In the genomic region with DNA sequence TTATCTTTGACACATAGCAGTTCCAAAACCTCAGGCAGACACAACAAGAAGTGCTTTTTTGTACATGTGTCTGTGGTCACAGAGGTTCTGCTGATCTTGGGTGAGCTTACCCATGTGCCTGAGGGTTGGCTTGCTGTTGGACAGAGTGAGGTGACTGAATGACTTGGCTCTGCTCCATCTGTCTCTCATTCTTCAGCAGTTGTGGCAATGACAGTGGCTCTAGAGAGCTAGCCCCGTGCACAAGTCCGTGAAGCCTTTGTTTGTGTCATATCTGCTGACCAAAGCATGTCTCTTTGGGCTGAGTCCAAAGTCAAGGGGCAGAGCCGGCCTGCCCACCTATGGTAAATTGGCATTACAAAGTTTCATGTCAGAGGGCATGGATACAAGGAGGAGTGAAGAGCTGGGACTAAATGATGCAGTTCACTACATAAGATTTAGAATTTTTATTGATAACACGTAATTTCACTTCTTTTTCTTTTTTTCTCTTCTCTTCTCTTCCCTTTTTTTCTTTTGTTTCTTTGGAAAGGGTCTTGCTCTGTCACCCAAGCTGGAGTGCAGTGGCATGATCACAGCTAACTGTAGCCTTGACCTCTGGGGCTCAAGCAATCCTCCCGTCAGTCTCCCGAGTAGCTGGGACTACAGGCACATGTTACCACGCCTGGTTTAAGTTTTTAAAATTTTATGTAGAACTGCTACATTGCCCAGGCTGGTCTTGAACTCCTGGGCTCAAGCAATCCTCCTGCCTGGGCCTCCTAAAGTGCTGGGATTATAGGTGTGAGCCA, we compare ENCODE assay signal across 1 cellular context.
A peak's percentile ranks its signal among the peaks of the same experiment; 100 is the strongest.
TF ChIP-seq lines count a peak whose summit lies in the region.

No MANE protein-coding gene starts in this region.

TF ChIP-seq in K562, 482 proteins besides CTCF, POLR2A, EP300 and RAD21 (continued from another document and continues in another):
- TF ChIP-seq, protein P1, sequence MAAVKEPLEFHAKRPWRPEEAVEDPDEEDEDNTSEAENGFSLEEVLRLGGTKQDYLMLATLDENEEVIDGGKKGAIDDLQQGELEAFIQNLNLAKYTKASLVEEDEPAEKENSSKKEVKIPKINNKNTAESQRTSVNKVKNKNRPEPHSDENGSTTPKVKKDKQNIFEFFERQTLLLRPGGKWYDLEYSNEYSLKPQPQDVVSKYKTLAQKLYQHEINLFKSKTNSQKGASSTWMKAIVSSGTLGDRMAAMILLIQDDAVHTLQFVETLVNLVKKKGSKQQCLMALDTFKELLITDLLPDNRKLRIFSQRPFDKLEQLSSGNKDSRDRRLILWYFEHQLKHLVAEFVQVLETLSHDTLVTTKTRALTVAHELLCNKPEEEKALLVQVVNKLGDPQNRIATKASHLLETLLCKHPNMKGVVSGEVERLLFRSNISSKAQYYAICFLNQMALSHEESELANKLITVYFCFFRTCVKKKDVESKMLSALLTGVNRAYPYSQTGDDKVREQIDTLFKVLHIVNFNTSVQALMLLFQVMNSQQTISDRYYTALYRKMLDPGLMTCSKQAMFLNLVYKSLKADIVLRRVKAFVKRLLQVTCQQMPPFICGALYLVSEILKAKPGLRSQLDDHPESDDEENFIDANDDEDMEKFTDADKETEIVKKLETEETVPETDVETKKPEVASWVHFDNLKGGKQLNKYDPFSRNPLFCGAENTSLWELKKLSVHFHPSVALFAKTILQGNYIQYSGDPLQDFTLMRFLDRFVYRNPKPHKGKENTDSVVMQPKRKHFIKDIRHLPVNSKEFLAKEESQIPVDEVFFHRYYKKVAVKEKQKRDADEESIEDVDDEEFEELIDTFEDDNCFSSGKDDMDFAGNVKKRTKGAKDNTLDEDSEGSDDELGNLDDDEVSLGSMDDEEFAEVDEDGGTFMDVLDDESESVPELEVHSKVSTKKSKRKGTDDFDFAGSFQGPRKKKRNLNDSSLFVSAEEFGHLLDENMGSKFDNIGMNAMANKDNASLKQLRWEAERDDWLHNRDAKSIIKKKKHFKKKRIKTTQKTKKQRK (IDR thresholded peaks at IDR 0.05; ENCODE audit: borderline replicate concordance, low read depth, low read length): no peak
- TF ChIP-seq, protein P2, sequence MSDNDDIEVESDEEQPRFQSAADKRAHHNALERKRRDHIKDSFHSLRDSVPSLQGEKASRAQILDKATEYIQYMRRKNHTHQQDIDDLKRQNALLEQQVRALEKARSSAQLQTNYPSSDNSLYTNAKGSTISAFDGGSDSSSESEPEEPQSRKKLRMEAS (CRISPR knock-in tag; IDR thresholded peaks at IDR 0.05): no peak
- no peak for TF ChIP-seq TBL1XR1 (IDR thresholded peaks at IDR 0.05; ENCODE audit: low read length in 2 of 2)
- no peak for TF ChIP-seq MAZ (CRISPR knock-in tag; conservative IDR thresholded peaks at IDR 0.05 in 1 of 2, IDR thresholded peaks at IDR 0.05 in 1 of 2)
- TF ChIP-seq, protein P3, sequence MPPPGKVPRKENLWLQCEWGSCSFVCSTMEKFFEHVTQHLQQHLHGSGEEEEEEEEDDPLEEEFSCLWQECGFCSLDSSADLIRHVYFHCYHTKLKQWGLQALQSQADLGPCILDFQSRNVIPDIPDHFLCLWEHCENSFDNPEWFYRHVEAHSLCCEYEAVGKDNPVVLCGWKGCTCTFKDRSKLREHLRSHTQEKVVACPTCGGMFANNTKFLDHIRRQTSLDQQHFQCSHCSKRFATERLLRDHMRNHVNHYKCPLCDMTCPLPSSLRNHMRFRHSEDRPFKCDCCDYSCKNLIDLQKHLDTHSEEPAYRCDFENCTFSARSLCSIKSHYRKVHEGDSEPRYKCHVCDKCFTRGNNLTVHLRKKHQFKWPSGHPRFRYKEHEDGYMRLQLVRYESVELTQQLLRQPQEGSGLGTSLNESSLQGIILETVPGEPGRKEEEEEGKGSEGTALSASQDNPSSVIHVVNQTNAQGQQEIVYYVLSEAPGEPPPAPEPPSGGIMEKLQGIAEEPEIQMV (tag; conservative IDR thresholded peaks at IDR 0.05; ENCODE audit: low read depth): no peak
- 0 out of 2 replicates have a peak, but pooled peaks have one; percentile 15 for TF ChIP-seq ZNF79 (CRISPR knock-in tag; IDR thresholded peaks at IDR 0.05; ENCODE audit: low read depth)
- no peak for TF ChIP-seq PHF8 (IDR thresholded peaks at IDR 0.05; ENCODE audit: borderline replicate concordance, low read length)
- peak; percentile 26; the same call in 1 of the 2 replicates for TF ChIP-seq ZNF316 (IDR thresholded peaks at IDR 0.05)
- TF ChIP-seq DPF2 (IDR thresholded peaks at IDR 0.05): no peak
- TF ChIP-seq KLF6 (CRISPR knock-in tag; IDR thresholded peaks at IDR 0.05; ENCODE audit: borderline replicate concordance): no peak
- TF ChIP-seq MTA3 (IDR thresholded peaks at IDR 0.05; ENCODE audit: borderline replicate concordance): no peak
- TF ChIP-seq BHLHE40 (IDR thresholded peaks at IDR 0.05; ENCODE audit: low read length): peak; percentile 55; the same call in 1 of the 2 replicates
- no peak for TF ChIP-seq CHD1 (IDR thresholded peaks at IDR 0.05; ENCODE audit: low read length)
- TF ChIP-seq RBM34 (IDR thresholded peaks at IDR 0.05; ENCODE audit: borderline replicate concordance, insufficient read depth, low read length): no peak
- TF ChIP-seq HMGN3 (IDR thresholded peaks at IDR 0.05; ENCODE audit: borderline replicate concordance, extremely low read depth, insufficient read length, low read depth, low read length): no peak
- no peak for TF ChIP-seq ZNF124 (CRISPR knock-in tag; IDR thresholded peaks at IDR 0.05)
- no peak for TF ChIP-seq MEF2D (tag; conservative IDR thresholded peaks at IDR 0.05; ENCODE audit: low read depth)
- peak; percentile 92 for TF ChIP-seq ZNF584 (CRISPR knock-in tag; IDR thresholded peaks at IDR 0.05; ENCODE audit: low read depth)
- no peak for TF ChIP-seq HDGF (IDR thresholded peaks at IDR 0.05)
- no peak for TF ChIP-seq ZNF57 (CRISPR knock-in tag; IDR thresholded peaks at IDR 0.05)
- TF ChIP-seq CREBBP (IDR thresholded peaks at IDR 0.05; ENCODE audit: low read depth, low read length): no peak
- no peak for TF ChIP-seq MTA2 (IDR thresholded peaks at IDR 0.05; ENCODE audit: low read depth)
- no peak for TF ChIP-seq HOXB6 (CRISPR knock-in tag; IDR thresholded peaks at IDR 0.05; ENCODE audit: borderline replicate concordance)
- TF ChIP-seq KAT8 (IDR thresholded peaks at IDR 0.05; ENCODE audit: low read depth): no peak
- no peak for TF ChIP-seq TBP (optimal IDR thresholded peaks at IDR 0.05; ENCODE audit: low read depth, low read length)
- TF ChIP-seq, protein P4, sequence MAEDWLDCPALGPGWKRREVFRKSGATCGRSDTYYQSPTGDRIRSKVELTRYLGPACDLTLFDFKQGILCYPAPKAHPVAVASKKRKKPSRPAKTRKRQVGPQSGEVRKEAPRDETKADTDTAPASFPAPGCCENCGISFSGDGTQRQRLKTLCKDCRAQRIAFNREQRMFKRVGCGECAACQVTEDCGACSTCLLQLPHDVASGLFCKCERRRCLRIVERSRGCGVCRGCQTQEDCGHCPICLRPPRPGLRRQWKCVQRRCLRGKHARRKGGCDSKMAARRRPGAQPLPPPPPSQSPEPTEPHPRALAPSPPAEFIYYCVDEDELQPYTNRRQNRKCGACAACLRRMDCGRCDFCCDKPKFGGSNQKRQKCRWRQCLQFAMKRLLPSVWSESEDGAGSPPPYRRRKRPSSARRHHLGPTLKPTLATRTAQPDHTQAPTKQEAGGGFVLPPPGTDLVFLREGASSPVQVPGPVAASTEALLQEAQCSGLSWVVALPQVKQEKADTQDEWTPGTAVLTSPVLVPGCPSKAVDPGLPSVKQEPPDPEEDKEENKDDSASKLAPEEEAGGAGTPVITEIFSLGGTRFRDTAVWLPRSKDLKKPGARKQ (CRISPR knock-in tag; IDR thresholded peaks at IDR 0.05): no peak
- no peak for TF ChIP-seq POLR2G (IDR thresholded peaks at IDR 0.05; ENCODE audit: low read depth, low read length)
- TF ChIP-seq SNIP1 (IDR thresholded peaks at IDR 0.05; ENCODE audit: low read depth): no peak
- no peak for TF ChIP-seq ELF4 (CRISPR knock-in tag; IDR thresholded peaks at IDR 0.05)
- no peak for TF ChIP-seq RAD51 (IDR thresholded peaks at IDR 0.05; ENCODE audit: borderline replicate concordance, low read depth)
- TF ChIP-seq, protein P5, sequence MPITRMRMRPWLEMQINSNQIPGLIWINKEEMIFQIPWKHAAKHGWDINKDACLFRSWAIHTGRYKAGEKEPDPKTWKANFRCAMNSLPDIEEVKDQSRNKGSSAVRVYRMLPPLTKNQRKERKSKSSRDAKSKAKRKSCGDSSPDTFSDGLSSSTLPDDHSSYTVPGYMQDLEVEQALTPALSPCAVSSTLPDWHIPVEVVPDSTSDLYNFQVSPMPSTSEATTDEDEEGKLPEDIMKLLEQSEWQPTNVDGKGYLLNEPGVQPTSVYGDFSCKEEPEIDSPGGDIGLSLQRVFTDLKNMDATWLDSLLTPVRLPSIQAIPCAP (CRISPR knock-in tag; IDR thresholded peaks at IDR 0.05; ENCODE audit: borderline replicate concordance): no peak
- no peak for TF ChIP-seq BACH1 (tag; IDR thresholded peaks at IDR 0.05)
- TF ChIP-seq, protein P6, sequence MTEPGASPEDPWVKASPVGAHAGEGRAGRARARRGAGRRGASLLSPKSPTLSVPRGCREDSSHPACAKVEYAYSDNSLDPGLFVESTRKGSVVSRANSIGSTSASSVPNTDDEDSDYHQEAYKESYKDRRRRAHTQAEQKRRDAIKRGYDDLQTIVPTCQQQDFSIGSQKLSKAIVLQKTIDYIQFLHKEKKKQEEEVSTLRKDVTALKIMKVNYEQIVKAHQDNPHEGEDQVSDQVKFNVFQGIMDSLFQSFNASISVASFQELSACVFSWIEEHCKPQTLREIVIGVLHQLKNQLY (CRISPR knock-in tag; conservative IDR thresholded peaks at IDR 0.05): no peak
- TF ChIP-seq, protein P7, sequence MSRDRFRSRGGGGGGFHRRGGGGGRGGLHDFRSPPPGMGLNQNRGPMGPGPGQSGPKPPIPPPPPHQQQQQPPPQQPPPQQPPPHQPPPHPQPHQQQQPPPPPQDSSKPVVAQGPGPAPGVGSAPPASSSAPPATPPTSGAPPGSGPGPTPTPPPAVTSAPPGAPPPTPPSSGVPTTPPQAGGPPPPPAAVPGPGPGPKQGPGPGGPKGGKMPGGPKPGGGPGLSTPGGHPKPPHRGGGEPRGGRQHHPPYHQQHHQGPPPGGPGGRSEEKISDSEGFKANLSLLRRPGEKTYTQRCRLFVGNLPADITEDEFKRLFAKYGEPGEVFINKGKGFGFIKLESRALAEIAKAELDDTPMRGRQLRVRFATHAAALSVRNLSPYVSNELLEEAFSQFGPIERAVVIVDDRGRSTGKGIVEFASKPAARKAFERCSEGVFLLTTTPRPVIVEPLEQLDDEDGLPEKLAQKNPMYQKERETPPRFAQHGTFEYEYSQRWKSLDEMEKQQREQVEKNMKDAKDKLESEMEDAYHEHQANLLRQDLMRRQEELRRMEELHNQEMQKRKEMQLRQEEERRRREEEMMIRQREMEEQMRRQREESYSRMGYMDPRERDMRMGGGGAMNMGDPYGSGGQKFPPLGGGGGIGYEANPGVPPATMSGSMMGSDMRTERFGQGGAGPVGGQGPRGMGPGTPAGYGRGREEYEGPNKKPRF (IDR thresholded peaks at IDR 0.05; ENCODE audit: low read depth, low read length): no peak
- TF ChIP-seq, protein P8, sequence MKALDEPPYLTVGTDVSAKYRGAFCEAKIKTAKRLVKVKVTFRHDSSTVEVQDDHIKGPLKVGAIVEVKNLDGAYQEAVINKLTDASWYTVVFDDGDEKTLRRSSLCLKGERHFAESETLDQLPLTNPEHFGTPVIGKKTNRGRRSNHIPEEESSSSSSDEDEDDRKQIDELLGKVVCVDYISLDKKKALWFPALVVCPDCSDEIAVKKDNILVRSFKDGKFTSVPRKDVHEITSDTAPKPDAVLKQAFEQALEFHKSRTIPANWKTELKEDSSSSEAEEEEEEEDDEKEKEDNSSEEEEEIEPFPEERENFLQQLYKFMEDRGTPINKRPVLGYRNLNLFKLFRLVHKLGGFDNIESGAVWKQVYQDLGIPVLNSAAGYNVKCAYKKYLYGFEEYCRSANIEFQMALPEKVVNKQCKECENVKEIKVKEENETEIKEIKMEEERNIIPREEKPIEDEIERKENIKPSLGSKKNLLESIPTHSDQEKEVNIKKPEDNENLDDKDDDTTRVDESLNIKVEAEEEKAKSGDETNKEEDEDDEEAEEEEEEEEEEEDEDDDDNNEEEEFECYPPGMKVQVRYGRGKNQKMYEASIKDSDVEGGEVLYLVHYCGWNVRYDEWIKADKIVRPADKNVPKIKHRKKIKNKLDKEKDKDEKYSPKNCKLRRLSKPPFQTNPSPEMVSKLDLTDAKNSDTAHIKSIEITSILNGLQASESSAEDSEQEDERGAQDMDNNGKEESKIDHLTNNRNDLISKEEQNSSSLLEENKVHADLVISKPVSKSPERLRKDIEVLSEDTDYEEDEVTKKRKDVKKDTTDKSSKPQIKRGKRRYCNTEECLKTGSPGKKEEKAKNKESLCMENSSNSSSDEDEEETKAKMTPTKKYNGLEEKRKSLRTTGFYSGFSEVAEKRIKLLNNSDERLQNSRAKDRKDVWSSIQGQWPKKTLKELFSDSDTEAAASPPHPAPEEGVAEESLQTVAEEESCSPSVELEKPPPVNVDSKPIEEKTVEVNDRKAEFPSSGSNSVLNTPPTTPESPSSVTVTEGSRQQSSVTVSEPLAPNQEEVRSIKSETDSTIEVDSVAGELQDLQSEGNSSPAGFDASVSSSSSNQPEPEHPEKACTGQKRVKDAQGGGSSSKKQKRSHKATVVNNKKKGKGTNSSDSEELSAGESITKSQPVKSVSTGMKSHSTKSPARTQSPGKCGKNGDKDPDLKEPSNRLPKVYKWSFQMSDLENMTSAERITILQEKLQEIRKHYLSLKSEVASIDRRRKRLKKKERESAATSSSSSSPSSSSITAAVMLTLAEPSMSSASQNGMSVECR (CRISPR knock-in tag; IDR thresholded peaks at IDR 0.05): no peak
- no peak for TF ChIP-seq ESRRB (CRISPR knock-in tag; IDR thresholded peaks at IDR 0.05; ENCODE audit: borderline replicate concordance)
- TF ChIP-seq PCBP2 (IDR thresholded peaks at IDR 0.05; ENCODE audit: low read depth, low read length, poor library complexity, severe bottlenecking): no peak
- no peak for TF ChIP-seq ZNF586 (CRISPR knock-in tag; conservative IDR thresholded peaks at IDR 0.05)
- TF ChIP-seq, protein P9, sequence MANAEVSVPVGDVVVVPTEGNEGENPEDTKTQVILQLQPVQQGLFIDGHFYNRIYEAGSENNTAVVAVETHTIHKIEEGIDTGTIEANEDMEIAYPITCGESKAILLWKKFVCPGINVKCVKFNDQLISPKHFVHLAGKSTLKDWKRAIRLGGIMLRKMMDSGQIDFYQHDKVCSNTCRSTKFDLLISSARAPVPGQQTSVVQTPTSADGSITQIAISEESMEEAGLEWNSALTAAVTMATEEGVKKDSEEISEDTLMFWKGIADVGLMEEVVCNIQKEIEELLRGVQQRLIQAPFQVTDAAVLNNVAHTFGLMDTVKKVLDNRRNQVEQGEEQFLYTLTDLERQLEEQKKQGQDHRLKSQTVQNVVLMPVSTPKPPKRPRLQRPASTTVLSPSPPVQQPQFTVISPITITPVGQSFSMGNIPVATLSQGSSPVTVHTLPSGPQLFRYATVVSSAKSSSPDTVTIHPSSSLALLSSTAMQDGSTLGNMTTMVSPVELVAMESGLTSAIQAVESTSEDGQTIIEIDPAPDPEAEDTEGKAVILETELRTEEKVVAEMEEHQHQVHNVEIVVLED (CRISPR knock-in tag; IDR thresholded peaks at IDR 0.05): no peak
- TF ChIP-seq DIDO1 (tag; IDR thresholded peaks at IDR 0.05; ENCODE audit: low read depth): no peak
- TF ChIP-seq TARDBP (IDR thresholded peaks at IDR 0.05): no peak
- no peak for TF ChIP-seq ZFP1 (CRISPR knock-in tag; IDR thresholded peaks at IDR 0.05)
- no peak for TF ChIP-seq RBM15 (IDR thresholded peaks at IDR 0.05; ENCODE audit: insufficient read depth, low read length)
